9 cellular contexts compared by ENCODE assay signal in the genomic region with DNA sequence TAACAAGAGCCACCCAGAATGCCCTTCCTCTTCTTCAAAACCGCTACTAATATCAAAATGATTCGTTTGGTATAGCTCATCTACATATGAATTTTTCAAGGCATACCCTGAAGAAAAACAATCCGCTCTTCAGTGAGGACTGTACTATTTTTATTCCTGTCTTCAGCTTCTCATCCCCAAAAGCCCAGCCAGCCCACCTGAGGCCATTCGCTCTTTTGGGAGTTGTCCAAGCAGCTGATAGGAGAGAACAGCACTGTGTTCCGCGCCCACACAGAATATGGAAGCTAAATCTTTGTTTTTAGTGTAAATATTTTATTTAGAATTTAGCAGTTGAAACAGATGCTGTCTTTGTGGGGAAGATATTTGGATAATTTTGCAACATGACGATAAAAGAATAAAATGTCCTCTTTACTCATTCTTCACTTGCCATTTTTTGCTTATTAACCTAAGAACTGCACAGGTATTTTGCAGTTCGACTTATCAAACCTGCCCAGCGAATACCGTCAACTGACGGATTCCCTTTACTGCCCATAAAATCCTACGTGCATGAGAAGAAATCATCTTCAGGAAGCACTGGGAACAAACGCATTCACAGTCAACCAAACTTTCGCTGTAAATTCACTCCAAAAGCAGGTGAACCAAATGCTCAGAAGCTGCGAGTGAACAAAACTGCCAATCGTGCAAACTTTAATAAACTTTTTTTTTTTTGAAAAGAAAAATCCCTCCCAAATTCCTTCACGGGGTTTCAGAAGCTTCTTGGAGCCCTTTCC. TPM values are rescaled to one million over a fixed set of nuclear protein-coding genes. Genes with fewer than 3 reads are reported as not detected.
DNase-seq lines count a peak whose midpoint lies in the region; ATAC-seq, FAIRE-seq and TF ChIP-seq lines count a peak whose summit lies in the region.
"Had no signal": no experiment of that assay in that cellular context is flagged by ENCODE, and none has a peak within 500 bp of the region (broad histone marks: within the 10 kb centered on the region; RNA-seq: fewer than 3 reads in every experiment).

No MANE protein-coding gene starts in this region.

- DNase-seq in HepG2 (ENCODE audit: low spot score) (no peak), endothelial cell (ENCODE audit: low spot score) (no peak), naive B cell (no peak), uterus (no peak), globus pallidus (ENCODE audit: low spot score) (no peak), sciatic nerve (ENCODE audit: low spot score) (no peak)

- intact Hi-C loops in HepG2 (cut with micrococcal nuclease; ENCODE audit: unreplicated experiment) (no loop called here), uterus (cut with DNase I; ENCODE audit: low total_unique reads) (loop anchor here (10.0 kb wide), 1 partner anchor 114 kb away; no protein-coding TSS in a partner anchor), sciatic nerve (cut with DNase I) (no loop called here)

- H2AFZ ChIP-seq in HepG2 (ENCODE audit: low read length) = no peak overlapping the region

- peaks cover 15% of the 10 kb centered on the region for H3K36me3 Mint-ChIP-seq in endothelial cell (ENCODE audit: low read depth, unreplicated experiment)
- peaks cover 0 to 8% of the 10 kb centered on the region in 2 donors for H3K36me3 Mint-ChIP-seq in naive B cell

- H3K36me3 ChIP-seq in liver (ENCODE audit: control insufficient read depth in 4 of 4, insufficient read depth in 3 of 4, low read depth in 1 of 4, low read length in 3 of 4) (no peaks in the 10 kb centered on the region), HepG2 (replicated peaks in 1 of 2; ENCODE audit: control insufficient read depth in 1 of 2, insufficient read depth in 2 of 2, low read length in 2 of 2) (no peaks in the 10 kb centered on the region), uterus (no peaks in the 10 kb centered on the region)

- peaks cover 13% of the 10 kb centered on the region for H3K27me3 Mint-ChIP-seq in endothelial cell (ENCODE audit: unreplicated experiment)
- peaks cover 50 to 57% (median 53%) of the 10 kb centered on the region in 3 donors for H3K27me3 Mint-ChIP-seq in naive B cell

- H3K27ac Mint-ChIP-seq in endothelial cell (ENCODE audit: unreplicated experiment) (peak overlapping the region; percentile 91), naive B cell (peak overlapping the region in 2 of 6 donors; percentile 9 to 44)
- H3K27ac Mint-ChIP-seq: activated CD8-positive, alpha-beta T cell treated with anti-CD3 and anti-CD28 coated beads for 36 hours had no signal

- no TSS peak for BruUV-seq in HepG2 (replicated peaks; lab: Mats Ljungman, UMichigan)

- H3K9me3 ChIP-seq in liver (ENCODE audit: control insufficient read depth in 4 of 4, low read length in 3 of 4) = no peaks in the 10 kb centered on the region
- H3K9me3 ChIP-seq in HepG2 (ENCODE audit: low read length) = no peaks in the 10 kb centered on the region
- H3K9me3 ChIP-seq in uterus = no peaks in the 10 kb centered on the region

- POLR2A ChIA-PET in HepG2 (lab: Yijun Ruan, JAX) = no interaction called here

- peaks cover 13 to 22% (median 18%) of the 10 kb centered on the region in 4 donors for H3K4me1 ChIP-seq in liver (ENCODE audit: control insufficient read depth in 4 of 4, insufficient read depth in 4 of 4, low read length in 3 of 4)
- H3K4me1 ChIP-seq in HepG2 (ENCODE audit: insufficient read depth, low read length) = no peaks in the 10 kb centered on the region
- no peaks in the 10 kb centered on the region for H3K4me1 ChIP-seq in uterus

- H3K4me2 ChIP-seq in HepG2 (ENCODE audit: low read depth, low read length) = no peak overlapping the region

- H3K4me1 Mint-ChIP-seq in endothelial cell (ENCODE audit: unreplicated experiment) = peaks cover 45% of the 10 kb centered on the region
- peaks cover 16 to 18% (median 17%) of the 10 kb centered on the region in 3 donors for H3K4me1 Mint-ChIP-seq in naive B cell

- no peak for FAIRE-seq in HepG2 (lab: Jason Lieb, UNC)

- H3K9me3 Mint-ChIP-seq in endothelial cell (ENCODE audit: unreplicated experiment) (no peaks in the 10 kb centered on the region), naive B cell (peaks cover 0 to 14% (median 0%) of the 10 kb centered on the region in 7 donors)

- CTCF ChIA-PET in HepG2 (lab: Yijun Ruan, JAX; ENCODE audit: low intra/inter-chr PET ratio, low total read pairs) = no interaction called here

- H3K27ac ChIP-seq in liver (ENCODE audit: low read depth in 1 of 2, low read length in 2 of 2) = no peak overlapping the region
- H3K27ac ChIP-seq in HepG2 (ENCODE audit: extremely low read length, insufficient read depth, low read length) = no peak overlapping the region
- peak overlapping the region; percentile 95 for H3K27ac ChIP-seq in uterus

- TF ChIP-seq EP300 in HepG2 (IDR thresholded peaks at IDR 0.05; ENCODE audit: low read depth in 2 of 2, low read length in 2 of 2) (no peak), HepG2 (CRISPR knock-in tag; IDR thresholded peaks at IDR 0.05; ENCODE audit: borderline replicate concordance) (no peak)

- TF ChIP-seq CTCF in liver (IDR thresholded peaks at IDR 0.05; ENCODE audit: low read depth, low read length, missing input control) (no peak), HepG2 (CRISPR knock-in tag; IDR thresholded peaks at IDR 0.05) (no peak), endothelial cell (IDR thresholded peaks at IDR 0.05; ENCODE audit: unreplicated experiment) (no peak), uterus (IDR thresholded peaks at IDR 0.05) (no peak)

- WGBS in liver = 40% methylated on average over 17 of the region's 17 CpGs
- 41% methylated on average over 17 of the region's 17 CpGs for WGBS in HepG2 (ENCODE audit: low lambda C conversion rate)

- TF ChIP-seq POLR2A in HepG2 (IDR thresholded peaks at IDR 0.05; ENCODE audit: insufficient read depth in 1 of 2, low read depth in 2 of 2, low read length in 2 of 2) (no peak), uterus (IDR thresholded peaks at IDR 0.05) (no peak)

- ATAC-seq in HepG2 (no peak), naive B cell (ENCODE audit: low read depth in 2 of 2) (no peak), HG03571 (IDR thresholded peaks at IDR 0.05; ENCODE audit: unreplicated experiment) (no peak), sciatic nerve (no peak)
- ATAC-seq: activated CD8-positive, alpha-beta T cell treated with anti-CD3 and anti-CD28 coated beads for 36 hours had no signal

- H4K20me1 ChIP-seq in HepG2 (ENCODE audit: insufficient read depth, low read length) = no peaks in the 10 kb centered on the region

- no peaks in the 10 kb centered on the region for H3K79me2 ChIP-seq in HepG2 (ENCODE audit: insufficient read depth, low read length)

- in situ Hi-C loops in HepG2 (cut with HindIII; ENCODE audit: extremely low pct_ligation_motif_present, low pct_unique_long_range_greater_than_20kb) = no loop called here

- H3K4me3 ChIP-seq in liver (ENCODE audit: low read depth in 1 of 3, low read length in 3 of 3) = peak overlapping the region in 2 of 3 donors; percentile 32 to 81
- H3K4me3 ChIP-seq in HepG2 (replicated peaks in 1 of 3; ENCODE audit: insufficient read depth in 1 of 3, low read depth in 2 of 3, low read length in 3 of 3) = no peak overlapping the region
- H3K4me3 ChIP-seq in uterus = peak overlapping the region; percentile 55 to 60

- H3K9ac ChIP-seq in liver (ENCODE audit: low read depth in 1 of 2, low read length in 2 of 2) (peak overlapping the region in 1 of 2 donors; percentile 38), HepG2 (ENCODE audit: insufficient read depth, low read depth, low read length) (no peak overlapping the region)

- H3K27me3 ChIP-seq in liver (ENCODE audit: control insufficient read depth in 4 of 4, insufficient read depth in 4 of 4, low read length in 3 of 4) = peaks cover 0 to 9% (median 5%) of the 10 kb centered on the region in 4 donors
- H3K27me3 ChIP-seq in HepG2 (ENCODE audit: control insufficient read depth in 1 of 2, insufficient read depth in 2 of 2, low read length in 2 of 2) = peaks cover 0 to 6% of the 10 kb centered on the region in 2 experiments; a peak in 1 of 5 replicates
- no peaks in the 10 kb centered on the region for H3K27me3 ChIP-seq in uterus

- H3K4me3 Mint-ChIP-seq in endothelial cell (ENCODE audit: unreplicated experiment) (peak overlapping the region; percentile 98), naive B cell (peak overlapping the region in 7 of 8 donors; percentile 79 to 91 (median 85))

- no peak for TF ChIP-seq RAD21 in liver (IDR thresholded peaks at IDR 0.05)
- no peak for TF ChIP-seq RAD21 in HepG2 (CRISPR knock-in tag; IDR thresholded peaks at IDR 0.05)

TF ChIP-seq in HepG2, 621 proteins besides CTCF, POLR2A, EP300 and RAD21 (continues in another document):
- TF ChIP-seq WIZ (CRISPR knock-in tag; IDR thresholded peaks at IDR 0.05) (no peak), DNMT3B (CRISPR knock-in tag; conservative IDR thresholded peaks at IDR 0.05) (no peak), CBFB (CRISPR knock-in tag; IDR thresholded peaks at IDR 0.05) (no peak), ZNF510 (CRISPR knock-in tag; IDR thresholded peaks at IDR 0.05; ENCODE audit: low read depth) (no peak)

RNA-seq across cellular contexts. Expression of a gene that starts 3.4 kb away (rescaled TPM):
- total RNA-seq in liver = 1 to 10 TPM; 2.3 to 3.7 TPM
- polyA plus RNA-seq in liver = under 1 TPM; 0.50 to 0.75 TPM
- total RNA-seq in HepG2 (2016; rRNA removed; fragmentation: Illumina TruSeq; extraction: Trizol) = 0.02 TPM in 1 of 2 replicates, not detected in the other
- total RNA-seq in HepG2 (2016; cell fraction: cytosol; rRNA removed; fragmentation: Illumina TruSeq; extraction: Trizol; ENCODE audit: low read depth) = not detected in 2 replicates
- total RNA-seq in HepG2 (2016; cell fraction: insoluble cytoplasmic fraction; rRNA removed; fragmentation: Illumina TruSeq; extraction: Trizol) = not detected in 2 replicates
- not detected in 2 replicates for total RNA-seq in HepG2 (2016; cell fraction: membrane; rRNA removed; fragmentation: Illumina TruSeq; extraction: Trizol)
- not detected in 2 replicates for total RNA-seq in HepG2 (2016; cell fraction: nucleus; rRNA removed; fragmentation: Illumina TruSeq; extraction: Trizol)
- not detected in 2 replicates for polyA plus RNA-seq in HepG2 (2011; rRNA removed)
- not detected in 2 replicates for polyA plus RNA-seq in HepG2 (2011; cell fraction: cytosol; rRNA removed)
- not detected in 2 replicates for polyA plus RNA-seq in HepG2 (2011; cell fraction: nucleus; rRNA removed)
- polyA plus RNA-seq in HepG2 (2012) = not detected in 2 replicates
- not detected in 2 replicates for polyA plus RNA-seq in HepG2 (2016; cell fraction: cytosol; fragmentation: Illumina TruSeq; extraction: Trizol; ENCODE audit: low read depth)
- not detected in 2 replicates for polyA plus RNA-seq in HepG2 (2016; cell fraction: insoluble cytoplasmic fraction; fragmentation: Illumina TruSeq; extraction: Trizol; ENCODE audit: low read depth)
- not detected in 2 replicates for polyA plus RNA-seq in HepG2 (2016; cell fraction: membrane; fragmentation: Illumina TruSeq; extraction: Trizol; ENCODE audit: low read depth)
- not detected in 2 replicates for polyA plus RNA-seq in HepG2 (2016; cell fraction: nucleus; fragmentation: Illumina TruSeq; extraction: Trizol; ENCODE audit: insufficient read depth, low read depth)
- 0.04 and 0.05 TPM in 2 replicates for polyA minus RNA-seq in HepG2 (2011; rRNA and poly(A)+ RNA removed; ENCODE audit: low replicate concordance)
- polyA minus RNA-seq in HepG2 (2011; cell fraction: cytosol; rRNA and poly(A)+ RNA removed) = not detected in 2 replicates
- not detected in 2 replicates for polyA minus RNA-seq in HepG2 (2011; cell fraction: nucleus; rRNA and poly(A)+ RNA removed)
- total RNA-seq in endothelial cell (ENCODE audit: unreplicated experiment) = 238 TPM
- polyA plus RNA-seq in naive B cell (ENCODE audit: low read depth in 6 of 6) = under 1 TPM in 3 of 6 donors, not detected in 3; 0.07 to 0.24 (median 0.11) TPM
- total RNA-seq in uterus = 100 to 1,000 TPM in 1 of 4 donors, 10 to 100 TPM in 3; 47.4 to 116 (median 72.8) TPM
- total RNA-seq in sciatic nerve = 57.1 TPM
- total RNA-seq: activated CD8-positive, alpha-beta T cell treated with anti-CD3 and anti-CD28 coated beads for 36 hours had no signal

Comparison
In these comparisons a context has a peak if more than half of its experiments do, and no peak if none do; other contexts are left out.
1. H3K4me3 ChIP-seq: peak in liver (2 of 3) and uterus (2 of 2); none in HepG2 (0 of 3).
2. H3K27ac ChIP-seq: peak in uterus (2 of 2); none in liver (0 of 2) and HepG2 (single experiment).
3. RNA of a gene that starts 3.4 kb away (total RNA-seq): 238 TPM in endothelial cell (single experiment), 47.4 to 116 TPM in uterus and 57.1 TPM in sciatic nerve (single experiment); 2.3 to 3.7 TPM in liver and 0.02 TPM in HepG2; every median in the first group is over 10 times any median in the second.